Comparison of ENCODE assay signal across 1 cellular context in genomic region chr2:201482543-201482942, GRCh38.
TF ChIP-seq lines count a peak whose summit lies in the region.

No MANE protein-coding gene starts in this region.

TF ChIP-seq in HepG2, 621 proteins besides CTCF, POLR2A, EP300 and RAD21:
- TF ChIP-seq HNF4G (IDR thresholded peaks at IDR 0.05; ENCODE audit: borderline replicate concordance, low read depth, low read length) (peak; percentile 35; the same call in 1 of the 2 replicates), HNF4G (CRISPR knock-in tag; IDR thresholded peaks at IDR 0.05; ENCODE audit: borderline replicate concordance, low read depth) (no peak), ZNF276 (CRISPR knock-in tag; IDR thresholded peaks at IDR 0.05; ENCODE audit: low read depth) (no peak), HNF4A (CRISPR knock-in tag; IDR thresholded peaks at IDR 0.05) (peak; percentile 82), ZBTB21 (CRISPR knock-in tag; IDR thresholded peaks at IDR 0.05) (no peak), POGZ (CRISPR knock-in tag; IDR thresholded peaks at IDR 0.05) (0 out of 2 replicates have a peak, but pooled peaks have one; percentile 24), ZNF558 (CRISPR knock-in tag; IDR thresholded peaks at IDR 0.05; ENCODE audit: borderline replicate concordance) (no peak), ZKSCAN1 (IDR thresholded peaks at IDR 0.05; ENCODE audit: low read length) (no peak), ZNF7 (CRISPR knock-in tag; IDR thresholded peaks at IDR 0.05) (peak; percentile 79), LRRFIP1 (CRISPR knock-in tag; conservative IDR thresholded peaks at IDR 0.05) (no peak)
